Comparison of ENCODE assay signal across 10 cellular contexts in genomic region chr3:160210799-160211221, GRCh38. TPM values are rescaled to one million over a fixed set of nuclear protein-coding genes. Genes with fewer than 3 reads are reported as not detected.
DNase-seq lines count a peak whose midpoint lies in the region; ATAC-seq and TF ChIP-seq lines count a peak whose summit lies in the region.
"Had no signal": no experiment of that assay in that cellular context is flagged by ENCODE, and none has a peak within 500 bp of the region (broad histone marks: within the 10 kb centered on the region; RNA-seq: fewer than 3 reads in every experiment).

No MANE protein-coding gene starts in this region.

- H3K27ac ChIP-seq in A673 (ENCODE audit: low read depth, low read length, poor library complexity, severe bottlenecking) (no peak overlapping the region), fibroblast of lung (ENCODE audit: insufficient read depth, low read length) (no peak overlapping the region)

- intact Hi-C loops in A673 (cut with micrococcal nuclease; ENCODE audit: unreplicated experiment) (loop anchor here (2.0 kb wide), 2 partner anchors 46 to 178 kb away; no protein-coding TSS in a partner anchor), posterior cingulate gyrus (cut with DNase I) (no loop called here), Right ventricle myocardium inferior (cut with DNase I) (no loop called here)

- peak; percentile 72 for DNase-seq in A673 (ENCODE audit: low spot score)
- DNase-seq in NCI-H460 (ENCODE audit: extremely low read depth, low read depth), result peak; percentile 33
- peak; percentile 55 to 71 for DNase-seq in fibroblast of lung (ENCODE audit: low read depth in 2 of 2)
- no peak for DNase-seq in middle frontal gyrus (ENCODE audit: extremely low spot score, low spot score)
- no peak for DNase-seq in posterior cingulate gyrus
- no peak for DNase-seq in Right ventricle myocardium inferior (ENCODE audit: missing footprints)
- DNase-seq: activated naive CD8-positive, alpha-beta T cell treated with anti-CD3 and anti-CD28 coated beads, Interleukin-2, amount 10 ng/mL, durations not matched to agents 7 days and 5 days; NCI-H524 had no signal

- H3K79me2 ChIP-seq in fibroblast of lung (ENCODE audit: control insufficient read depth, insufficient read depth, low read length), result no peaks in the 10 kb centered on the region

- TF ChIP-seq CTCF in A673 (conservative IDR thresholded peaks at IDR 0.05; ENCODE audit: low read depth, low read length), result peak; percentile 55
- peak; percentile 29 to 42 for TF ChIP-seq CTCF in fibroblast of lung (conservative IDR thresholded peaks at IDR 0.05 in 1 of 2, IDR thresholded peaks at IDR 0.05 in 1 of 2; ENCODE audit: low read depth in 1 of 2, low read length in 2 of 2)

- H3K27me3 ChIP-seq in A673 (replicated peaks; ENCODE audit: insufficient read depth, low read depth, low read length, poor library complexity), result peaks cover 7% of the 10 kb centered on the region
- H3K27me3 ChIP-seq in fibroblast of lung (ENCODE audit: control insufficient read depth, insufficient read depth, low read length), result no peaks in the 10 kb centered on the region

- H3K36me3 ChIP-seq in A673 (ENCODE audit: insufficient read depth, low read length, poor library complexity, severe bottlenecking), result no peaks in the 10 kb centered on the region
- H3K36me3 ChIP-seq in fibroblast of lung (ENCODE audit: control insufficient read depth, insufficient read depth, low read length), result no peaks in the 10 kb centered on the region

- H3K4me3 ChIP-seq in A673 (ENCODE audit: low read depth, low read length, poor library complexity, severe bottlenecking) (no peak overlapping the region), fibroblast of lung (replicated peaks in 1 of 4; ENCODE audit: control extremely low read depth in 1 of 4, insufficient read depth in 1 of 4, low read depth in 3 of 4, low read length in 4 of 4) (no peak overlapping the region)

- BruUV-seq in A673 (replicated peaks; lab: Mats Ljungman, UMichigan), result no TSS peak

- H4K20me1 ChIP-seq in fibroblast of lung (ENCODE audit: control insufficient read depth, extremely low read depth, insufficient read depth, low read length), result no peaks in the 10 kb centered on the region

- ATAC-seq in GM18868 (IDR thresholded peaks at IDR 0.05; ENCODE audit: unreplicated experiment) (peak; percentile 73), HG03097 (IDR thresholded peaks at IDR 0.05; ENCODE audit: low FRiP score, unreplicated experiment) (no peak), Right ventricle myocardium inferior (no peak)

- no peak overlapping the region for H2AFZ ChIP-seq in fibroblast of lung (ENCODE audit: low read length)

- CTCF ChIA-PET in A673 (lab: Charles Lee), result interaction anchor here (0.6 to 1.0 kb wide), 5 partner anchors 12 to 326 kb away, joined by 3 to 9 read pairs (median 3); no protein-coding TSS in a partner anchor

- H3K9ac ChIP-seq in fibroblast of lung (ENCODE audit: insufficient read depth, low read length), result no peak overlapping the region

- H3K4me1 ChIP-seq in A673 (ENCODE audit: insufficient read depth, low read length, poor library complexity, severe bottlenecking) (peaks cover 5% of the 10 kb centered on the region), fibroblast of lung (ENCODE audit: control insufficient read depth, extremely low read depth, insufficient read depth, low read length) (no peaks in the 10 kb centered on the region)

- POLR2A ChIA-PET in A673 (lab: Charles Lee; ENCODE audit: low non-redundant PET), result interaction anchor here (0.6 kb wide), 2 partner anchors 39 to 332 kb away, joined by 3 read pairs; no protein-coding TSS in a partner anchor

- no peak overlapping the region for H3K4me2 ChIP-seq in fibroblast of lung (ENCODE audit: extremely low read depth, insufficient read depth, low read length)

- no peaks in the 10 kb centered on the region for H3K9me3 ChIP-seq in A673 (ENCODE audit: low read depth, low read length, poor library complexity, severe bottlenecking)
- H3K9me3 ChIP-seq in fibroblast of lung (ENCODE audit: control insufficient read depth, insufficient read depth, low read depth, low read length), result no peaks in the 10 kb centered on the region

RNA-seq across cellular contexts. Expression of gene C3orf80, which starts 14.4 kb away (rescaled TPM):
- total RNA-seq in A673 (2021), result not detected in 2 replicates
- not detected in 2 replicates for total RNA-seq in NCI-H460 (2014; rRNA removed; shearing (Covaris generic))
- not detected in 2 replicates for polyA plus RNA-seq in NCI-H460 (2014; cell fraction: nucleus; rRNA removed)
- total RNA-seq in fibroblast of lung, result 0.26 and 0.33 TPM in 2 replicates
- polyA plus RNA-seq in fibroblast of lung, result 0.02 and 0.08 TPM in 2 replicates
- polyA plus RNA-seq in fibroblast of lung (2012), result 0.06 and 0.07 TPM in 2 replicates
- not detected in 2 replicates for polyA minus RNA-seq in fibroblast of lung (ENCODE audit: low replicate concordance)
- total RNA-seq in Right ventricle myocardium inferior, result 0.22 TPM
- total RNA-seq: activated naive CD8-positive, alpha-beta T cell treated with anti-CD3 and anti-CD28 coated beads, Interleukin-2, amount 10 ng/mL, durations not matched to agents 7 days and 5 days had no signal

Comparison
In these comparisons a context has a peak if more than half of its experiments do, and no peak if none do; other contexts are left out.
1. DNase-seq: peak in A673 (single experiment), NCI-H460 (single experiment) and fibroblast of lung (2 of 2); none in middle frontal gyrus (single experiment), posterior cingulate gyrus (0 of 10) and Right ventricle myocardium inferior (single experiment).